17 cellular contexts compared by ENCODE assay signal in the genomic region with DNA sequence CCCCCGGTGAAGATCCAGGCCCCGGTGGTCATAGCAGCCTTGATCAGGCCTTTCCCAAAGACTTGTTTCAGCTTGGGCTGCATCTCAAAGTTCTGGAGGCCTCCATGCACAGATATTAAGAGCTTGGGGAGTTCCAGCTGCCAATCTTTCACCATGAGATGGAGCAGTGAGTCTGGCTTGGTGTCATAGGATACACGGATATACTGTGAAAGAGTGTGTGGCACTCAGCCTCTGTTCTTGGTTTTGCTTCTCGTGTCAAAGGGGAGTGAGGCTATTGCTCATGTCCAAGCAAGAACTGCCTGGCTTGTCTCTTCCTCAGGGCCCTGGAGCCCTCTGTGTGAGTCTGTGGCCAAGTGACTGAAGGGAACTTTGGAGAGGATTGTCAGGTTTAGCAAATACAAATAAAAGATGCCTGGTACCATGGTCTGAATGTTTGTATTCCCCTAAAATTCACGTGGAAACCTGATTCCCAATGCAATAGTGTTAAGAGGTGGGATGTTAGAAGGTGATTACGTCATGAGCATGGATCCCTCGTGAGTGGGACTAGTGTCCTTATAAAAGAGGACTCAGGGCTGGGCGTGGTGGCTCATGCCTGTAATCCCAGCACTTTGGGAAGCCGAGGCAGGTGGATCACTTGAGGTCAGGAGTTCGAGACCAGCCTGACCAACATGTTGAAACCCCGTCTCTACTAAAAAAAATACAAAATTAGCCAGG. TPM values are rescaled to one million over a fixed set of nuclear protein-coding genes. Genes with fewer than 3 reads are reported as not detected.
DNase-seq lines count a peak whose midpoint lies in the region; ATAC-seq, FAIRE-seq and TF ChIP-seq lines count a peak whose summit lies in the region.
"Had no signal": no experiment of that assay in that cellular context is flagged by ENCODE, and none has a peak within 500 bp of the region (broad histone marks: within the 10 kb centered on the region; RNA-seq: fewer than 3 reads in every experiment).

No MANE protein-coding gene starts in this region.

- no peaks in the 10 kb centered on the region for H3K9me1 ChIP-seq in IMR-90 (ENCODE audit: insufficient read depth, low read length)

- H3K18ac ChIP-seq in IMR-90 (ENCODE audit: low read depth, low read length) = no peak overlapping the region

- H3K56ac ChIP-seq in IMR-90 (ENCODE audit: extremely low read depth, insufficient read depth, low read length) = no peak overlapping the region

- H3K27me3 ChIP-seq in IMR-90 (ENCODE audit: control insufficient read depth, insufficient read depth, low read length) (peaks cover 19% of the 10 kb centered on the region), subcutaneous abdominal adipose tissue (ENCODE audit: control insufficient read depth in 5 of 5, insufficient read depth in 4 of 5, low read length in 5 of 5) (peaks cover 0 to 2% (median 0%) of the 10 kb centered on the region in 5 donors)
- H3K27me3 ChIP-seq: BLaER1 treated with 17β-estradiol and CSF1 and Interleukin-3, amounts not matched to agents 10 nM and 100 nM had no signal

- TF ChIP-seq POLR2A in IMR-90 (IDR thresholded peaks at IDR 0.05; ENCODE audit: low read depth, low read length) = no peak

- H3K27ac ChIP-seq in C4-2B = peak overlapping the region; percentile 1; the same call in 1 of the 2 replicates
- H3K27ac ChIP-seq in IMR-90 (ENCODE audit: insufficient read depth, low read length) = no peak overlapping the region
- peak overlapping the region; percentile 70 for H3K27ac ChIP-seq in subcutaneous abdominal adipose tissue (ENCODE audit: low read depth, low read length)
- H3K27ac ChIP-seq: BLaER1 treated with 17β-estradiol and CSF1 and Interleukin-3, amounts not matched to agents 10 nM and 100 nM had no signal

- whole genome bisulfite sequencing in IMR-90 (ENCODE audit: extremely low coverage in 2 of 2, insufficient read length in 1 of 2), 2 experiments = 51% methylated on average over 4 of the region's 11 CpGs; no CpG with 5 or more reads in 1 of the 2 experiments

- peak overlapping the region; percentile 46 for H2AFZ ChIP-seq in IMR-90 (replicated peaks; ENCODE audit: low read length, poor library complexity)

- POLR2A ChIA-PET in IMR-90 (lab: Charles Lee; ENCODE audit: unreplicated experiment) = no interaction called here

- H3K27me3 Mint-ChIP-seq in memory B cell = no peaks in the 10 kb centered on the region
- H3K27me3 Mint-ChIP-seq: CD4-positive, alpha-beta T cell had no signal

- H3K4ac ChIP-seq in IMR-90 (ENCODE audit: low read depth, low read length) = no peak overlapping the region

- H2BK120ac ChIP-seq in IMR-90 (ENCODE audit: low read depth, low read length) = no peak overlapping the region

- CTCF ChIA-PET in IMR-90 (lab: Yijun Ruan, JAX) = no interaction called here

- H3K9me3 ChIP-seq in IMR-90 (ENCODE audit: control insufficient read depth, insufficient read depth, low read length) (no peaks in the 10 kb centered on the region), subcutaneous abdominal adipose tissue (ENCODE audit: control insufficient read depth in 5 of 5, low read length in 5 of 5) (no peaks in the 10 kb centered on the region)
- H3K9me3 ChIP-seq: BLaER1 treated with 17β-estradiol and CSF1 and Interleukin-3, amounts not matched to agents 10 nM and 100 nM; Caco-2 had no signal

- no peak overlapping the region for H3K4me2 ChIP-seq in IMR-90 (ENCODE audit: low read depth, low read length)
- H3K4me2 ChIP-seq: BLaER1 treated with 17β-estradiol and CSF1 and Interleukin-3, amounts not matched to agents 10 nM and 100 nM had no signal

- no peaks in the 10 kb centered on the region for H3K9me3 Mint-ChIP-seq in memory B cell
- H3K9me3 Mint-ChIP-seq: CD4-positive, alpha-beta T cell; H9 had no signal

- no peak for ATAC-seq in IMR-90 (ENCODE audit: low read depth)
- ATAC-seq in memory B cell (ENCODE audit: low read depth) = no peak
- no peak for ATAC-seq in GM18858 (IDR thresholded peaks at IDR 0.05; ENCODE audit: unreplicated experiment)

- in situ Hi-C loops in IMR-90 (cut with MboI; ENCODE audit: low sequenced_read_pairs) = no loop called here

- H3K4me3 ChIP-seq in IMR-90 (ENCODE audit: insufficient read depth, low read depth, low read length) (no peak overlapping the region), subcutaneous abdominal adipose tissue (ENCODE audit: low read depth in 1 of 5, low read length in 5 of 5) (no peak overlapping the region)
- H3K4me3 ChIP-seq: BLaER1 treated with 17β-estradiol and CSF1 and Interleukin-3, amounts not matched to agents 10 nM and 100 nM had no signal

- no peak overlapping the region for H4K5ac ChIP-seq in IMR-90 (ENCODE audit: low read depth, low read length)

- FAIRE-seq in RCC 7860 (lab: Jason Lieb, UNC) = no peak
- FAIRE-seq: D721Med, G401.6, GM12891, H1, HTR-8/SVneo had no signal

- DNase-seq in IMR-90 (no peak), memory B cell (ENCODE audit: low spot score in 2 of 2) (no peak), RCC 7860 (ENCODE audit: low spot score) (no peak)
- DNase-seq: Caco-2; CD4-positive, alpha-beta T cell; H9 had no signal

- no peak overlapping the region for H2BK5ac ChIP-seq in IMR-90 (ENCODE audit: low read depth, low read length, poor library complexity, severe bottlenecking)

- H3K4me1 Mint-ChIP-seq in memory B cell = peaks cover 7% of the 10 kb centered on the region

- H3K36me3 ChIP-seq in IMR-90 (ENCODE audit: control insufficient read depth, insufficient read depth, low read length) (no peaks in the 10 kb centered on the region), subcutaneous abdominal adipose tissue (ENCODE audit: control insufficient read depth in 5 of 5, insufficient read depth in 5 of 5, low read length in 5 of 5) (no peaks in the 10 kb centered on the region)
- H3K36me3 ChIP-seq: BLaER1 treated with 17β-estradiol and CSF1 and Interleukin-3, amounts not matched to agents 10 nM and 100 nM had no signal

- TF ChIP-seq RAD21 in IMR-90 (IDR thresholded peaks at IDR 0.05; ENCODE audit: low read length) = no peak

- no peak overlapping the region for H2BK15ac ChIP-seq in IMR-90 (ENCODE audit: low read depth, low read length)

- no peak overlapping the region for H2AK5ac ChIP-seq in IMR-90 (ENCODE audit: low read depth, low read length)

- intact Hi-C loops in IMR-90 (cut with micrococcal nuclease) = no loop called here

- H3K27ac Mint-ChIP-seq in memory B cell = peak overlapping the region; percentile 38
- H3K27ac Mint-ChIP-seq: B cell; CD4-positive, alpha-beta T cell; H9 had no signal

- dilution Hi-C loops in IMR-90 (cut with HindIII; ENCODE audit: low sequenced_read_pairs, unreplicated experiment) = no loop called here

- BruUV-seq in IMR-90 (replicated peaks; lab: Mats Ljungman, UMichigan) = no TSS peak

- H3K9ac ChIP-seq in IMR-90 (ENCODE audit: low read depth, low read length) (no peak overlapping the region), subcutaneous abdominal adipose tissue (ENCODE audit: low read length in 5 of 5) (no peak overlapping the region)
- H3K9ac ChIP-seq: BLaER1 treated with 17β-estradiol and CSF1 and Interleukin-3, amounts not matched to agents 10 nM and 100 nM had no signal

- no peak for TF ChIP-seq CTCF in C4-2B (conservative IDR thresholded peaks at IDR 0.05)
- TF ChIP-seq CTCF in IMR-90 (conservative IDR thresholded peaks at IDR 0.05; ENCODE audit: low read depth, low read length) = no peak

- no peak overlapping the region for H2BK20ac ChIP-seq in IMR-90 (ENCODE audit: low read depth, low read length)

- no peak overlapping the region for H3K14ac ChIP-seq in IMR-90 (replicated peaks; ENCODE audit: low read depth, low read length)

- no peak overlapping the region for H3K4me3 Mint-ChIP-seq in memory B cell
- H3K4me3 Mint-ChIP-seq: B cell; CD4-positive, alpha-beta T cell; H9 had no signal

- peaks cover 4% of the 10 kb centered on the region for H3K4me1 ChIP-seq in IMR-90 (ENCODE audit: control insufficient read depth, insufficient read depth, low read length)
- peaks cover 2 to 43% (median 28%) of the 10 kb centered on the region in 5 donors for H3K4me1 ChIP-seq in subcutaneous abdominal adipose tissue (ENCODE audit: control insufficient read depth in 5 of 5, insufficient read depth in 5 of 5, low read length in 5 of 5)

- no peak overlapping the region for H4K91ac ChIP-seq in IMR-90 (ENCODE audit: insufficient read depth, low read depth, low read length)

- no peaks in the 10 kb centered on the region for H3K79me1 ChIP-seq in IMR-90 (ENCODE audit: low read depth in 1 of 2, low read length in 2 of 2)

- no peak overlapping the region for H3K23ac ChIP-seq in IMR-90 (ENCODE audit: low read depth, low read length)

- H4K8ac ChIP-seq in IMR-90 (ENCODE audit: low read depth in 2 of 2, low read length in 2 of 2) = no peak overlapping the region

- no peaks in the 10 kb centered on the region for H4K20me1 ChIP-seq in IMR-90 (ENCODE audit: insufficient read depth, low read length)
- H4K20me1 ChIP-seq: BLaER1 treated with 17β-estradiol and CSF1 and Interleukin-3, amounts not matched to agents 10 nM and 100 nM had no signal

- H3K36me3 Mint-ChIP-seq in memory B cell = no peaks in the 10 kb centered on the region

- no peak overlapping the region for H2AK9ac ChIP-seq in IMR-90 (replicated peaks; ENCODE audit: low read depth, low read length, poor library complexity)

TF ChIP-seq in IMR-90, 13 proteins besides CTCF, POLR2A, EP300 and RAD21:
- TF ChIP-seq MAZ (IDR thresholded peaks at IDR 0.05; ENCODE audit: borderline replicate concordance, low read depth, low read length) (no peak), CEBPB (IDR thresholded peaks at IDR 0.05; ENCODE audit: low read depth, low read length) (no peak)
- TF ChIP-seq, protein P1, sequence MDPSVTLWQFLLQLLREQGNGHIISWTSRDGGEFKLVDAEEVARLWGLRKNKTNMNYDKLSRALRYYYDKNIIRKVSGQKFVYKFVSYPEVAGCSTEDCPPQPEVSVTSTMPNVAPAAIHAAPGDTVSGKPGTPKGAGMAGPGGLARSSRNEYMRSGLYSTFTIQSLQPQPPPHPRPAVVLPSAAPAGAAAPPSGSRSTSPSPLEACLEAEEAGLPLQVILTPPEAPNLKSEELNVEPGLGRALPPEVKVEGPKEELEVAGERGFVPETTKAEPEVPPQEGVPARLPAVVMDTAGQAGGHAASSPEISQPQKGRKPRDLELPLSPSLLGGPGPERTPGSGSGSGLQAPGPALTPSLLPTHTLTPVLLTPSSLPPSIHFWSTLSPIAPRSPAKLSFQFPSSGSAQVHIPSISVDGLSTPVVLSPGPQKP (IDR thresholded peaks at IDR 0.05; ENCODE audit: borderline replicate concordance, low read depth, low read length) = no peak

RNA-seq across cellular contexts. Expression of a gene that starts 33.5 kb away (rescaled TPM):
- 0.28 TPM in 1 of 2 replicates, not detected in the other for total RNA-seq in IMR-90 (2012; rRNA removed)
- polyA plus RNA-seq in IMR-90 (2012; rRNA removed) = not detected in 2 replicates
- 0.03 TPM in 1 of 2 replicates, not detected in the other for polyA plus RNA-seq in IMR-90 (2012; cell fraction: cytosol; rRNA removed)
- 0.15 TPM in 1 of 2 replicates, not detected in the other for polyA plus RNA-seq in IMR-90 (2012; cell fraction: nucleus; rRNA removed; ENCODE audit: low replicate concordance)
- total RNA-seq: A172; B cell; Caco-2; CD4-positive, alpha-beta T cell; H1; H9 had no signal
